Comparison of ENCODE assay signal across 8 cellular contexts in genomic region chr10:125084191-125085186, GRCh38.
DNase-seq lines count a peak whose midpoint lies in the region; ATAC-seq and TF ChIP-seq lines count a peak whose summit lies in the region.

No MANE protein-coding gene starts in this region.

- DNase-seq in HT1080 (ENCODE audit: low read depth) (peak; percentile 97), astrocyte of the cerebellum (ENCODE audit: low read depth) (peak; percentile 82), immature natural killer cell (no peak), thoracic aorta (ENCODE audit: low spot score) (peak; percentile 57), GF-D8 (lab: John Stamatoyannopoulos, UW) (no peak), NCI-H526 treated with DMSO at 0.1 percent for 48 hours (lab: John Stamatoyannopoulos, UW) (no peak)
- no peak for DNase-seq in activated naive CD4-positive, alpha-beta T cell (lab: John Stamatoyannopoulos, UW)

- peak overlapping the region; percentile 3 to 87 (median 60) for H3K27ac Mint-ChIP-seq in immature natural killer cell

- peak; percentile 78 for ATAC-seq in thoracic aorta (ENCODE audit: insufficient number of reproducible peaks, low FRiP score, low read depth)
- ATAC-seq in GM19023 (IDR thresholded peaks at IDR 0.05; ENCODE audit: unreplicated experiment) = no peak

- in situ Hi-C loops in astrocyte of the cerebellum (cut with HindIII; ENCODE audit: low sequenced_read_pairs) = no loop called here

- H3K4me1 ChIP-seq in thoracic aorta (ENCODE audit: control insufficient read depth in 1 of 2, low read depth in 2 of 2) = peaks cover 27 to 57% of the 10 kb centered on the region in 2 donors

- no peaks in the 10 kb centered on the region for H3K9me3 ChIP-seq in thoracic aorta

- no peak for TF ChIP-seq CTCF in astrocyte of the cerebellum (IDR thresholded peaks at IDR 0.05; ENCODE audit: low read depth, low read length, missing control alignments)
- peak; percentile 31 for TF ChIP-seq CTCF in thoracic aorta (IDR thresholded peaks at IDR 0.05)

- no peaks in the 10 kb centered on the region for H3K27me3 ChIP-seq in thoracic aorta (replicated peaks; ENCODE audit: insufficient read depth)

- no peaks in the 10 kb centered on the region for H3K9me3 Mint-ChIP-seq in immature natural killer cell

- peaks cover 0 to 11% (median 0%) of the 10 kb centered on the region in 3 donors for H3K36me3 Mint-ChIP-seq in immature natural killer cell

- peaks cover 76 to 95% of the 10 kb centered on the region in 2 donors for H3K4me1 Mint-ChIP-seq in immature natural killer cell

- peak overlapping the region; percentile 89 to 95 for H3K27ac ChIP-seq in thoracic aorta

- H3K4me3 ChIP-seq in astrocyte of the cerebellum (ENCODE audit: low read depth, low read length) = no peak overlapping the region
- peak overlapping the region; percentile 56 for H3K4me3 ChIP-seq in thoracic aorta

- no peaks in the 10 kb centered on the region for H3K36me3 ChIP-seq in thoracic aorta

- peaks cover 0 to 3% (median 0%) of the 10 kb centered on the region in 3 donors for H3K27me3 Mint-ChIP-seq in immature natural killer cell (ENCODE audit: low read depth in 3 of 3)

- no peak overlapping the region for H3K4me3 Mint-ChIP-seq in immature natural killer cell

Comparison
In these comparisons a context has a peak if more than half of its experiments do, and no peak if none do; other contexts are left out.
1. DNase-seq: peak in HT1080 (single experiment), astrocyte of the cerebellum (single experiment) and thoracic aorta (single experiment); none in immature natural killer cell (0 of 3), activated naive CD4-positive, alpha-beta T cell (0 of 4), GF-D8 (single experiment) and NCI-H526 treated with DMSO at 0.1 percent for 48 hours (single experiment).